25 cellular contexts compared by ENCODE assay signal in the genomic region with DNA sequence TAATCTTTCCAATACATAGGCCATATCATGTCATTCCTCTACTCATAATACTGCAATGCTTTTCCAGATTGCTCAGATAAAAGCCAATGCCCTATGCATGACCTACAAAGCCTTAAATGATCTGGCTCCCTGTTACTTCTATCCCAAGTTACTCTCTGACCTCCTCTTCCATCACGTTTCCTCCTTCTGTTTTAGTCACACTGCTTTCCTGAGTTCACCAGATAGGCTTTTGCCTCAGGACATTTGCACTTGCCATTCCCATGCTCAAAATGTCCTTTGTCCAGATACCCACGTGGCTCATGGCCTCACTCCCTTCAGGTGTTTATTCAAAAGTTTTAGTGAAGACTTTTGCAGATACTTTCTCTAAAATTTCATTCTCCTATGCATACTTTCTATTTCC.
DNase-seq lines count a peak whose midpoint lies in the region; ATAC-seq, FAIRE-seq and TF ChIP-seq lines count a peak whose summit lies in the region.
"Had no signal": no experiment of that assay in that cellular context is flagged by ENCODE, and none has a peak within 500 bp of the region (broad histone marks: within the 10 kb centered on the region; RNA-seq: fewer than 3 reads in every experiment).

No MANE protein-coding gene starts in this region.

- 91 to 93% methylated on average over 2 of the region's 2 CpGs for whole genome bisulfite sequencing in endodermal cell (ENCODE audit: insufficient coverage in 1 of 2, insufficient read length in 1 of 2), 2 experiments
- 75% methylated on average over 2 of the region's 2 CpGs for WGBS in smooth muscle cell (ENCODE audit: low lambda C conversion rate)

- H3K27ac ChIP-seq in HEK293 (ENCODE audit: extremely low read depth, low read depth, low read length) (no peak overlapping the region), PC-9 (peak overlapping the region; percentile 37), endodermal cell (ENCODE audit: low read depth, low read length) (no peak overlapping the region), smooth muscle cell (ENCODE audit: low read depth) (peak overlapping the region; percentile 91)
- H3K27ac ChIP-seq: 22Rv1; A549; BLaER1 treated with 17β-estradiol and CSF1 and Interleukin-3, amounts not matched to agents 10 nM and 100 nM; C4-2B had no signal

- H3K27me3 ChIP-seq in PC-9 (ENCODE audit: insufficient read depth, low read depth) = no peaks in the 10 kb centered on the region
- H3K27me3 ChIP-seq in endodermal cell (ENCODE audit: control insufficient read depth, insufficient read depth, low read length, poor library complexity, severe bottlenecking) = no peaks in the 10 kb centered on the region
- H3K27me3 ChIP-seq in smooth muscle cell (ENCODE audit: low read depth) = no peaks in the 10 kb centered on the region
- H3K27me3 ChIP-seq: BLaER1 treated with 17β-estradiol and CSF1 and Interleukin-3, amounts not matched to agents 10 nM and 100 nM had no signal

- H3K9ac ChIP-seq in endodermal cell (ENCODE audit: extremely low read depth, low read length, poor library complexity, severe bottlenecking) (no peak overlapping the region), smooth muscle cell (ENCODE audit: low read depth) (no peak overlapping the region)
- H3K9ac ChIP-seq: BLaER1 treated with 17β-estradiol and CSF1 and Interleukin-3, amounts not matched to agents 10 nM and 100 nM had no signal

- no peaks in the 10 kb centered on the region for H3K36me3 ChIP-seq in HEK293 (ENCODE audit: control insufficient read depth in 2 of 2, insufficient read depth in 1 of 2, low read length in 2 of 2)
- H3K36me3 ChIP-seq in PC-9 (ENCODE audit: low read depth) = no peaks in the 10 kb centered on the region
- H3K36me3 ChIP-seq in endodermal cell (ENCODE audit: control insufficient read depth, insufficient read depth, low read length) = no peaks in the 10 kb centered on the region
- peaks cover 3% of the 10 kb centered on the region for H3K36me3 ChIP-seq in smooth muscle cell (ENCODE audit: low read depth)
- H3K36me3 ChIP-seq: BLaER1 treated with 17β-estradiol and CSF1 and Interleukin-3, amounts not matched to agents 10 nM and 100 nM had no signal

- CTCF ChIA-PET in HEK293 (lab: Yijun Ruan, JAX) (no interaction called here), PC-9 (lab: Charles Lee) (no interaction called here)

- no peaks in the 10 kb centered on the region for H3K79me2 ChIP-seq in PC-9 (ENCODE audit: low read depth)
- H3K79me2 ChIP-seq in smooth muscle cell (ENCODE audit: low read depth) = no peaks in the 10 kb centered on the region

- H3K27ac Mint-ChIP-seq in endodermal cell = no peak overlapping the region
- H3K27ac Mint-ChIP-seq: B cell; CD4-positive, alpha-beta memory T cell; CD8-positive, alpha-beta memory T cell had no signal

- intact Hi-C loops in PC-9 (cut with micrococcal nuclease; ENCODE audit: unreplicated experiment) = no loop called here

- H3K4me1 Mint-ChIP-seq in endodermal cell = peaks cover 8% of the 10 kb centered on the region
- H3K4me1 Mint-ChIP-seq: B cell; CD4-positive, alpha-beta memory T cell; CD8-positive, alpha-beta memory T cell had no signal

- FAIRE-seq in GM12891 (lab: Jason Lieb, UNC) = no peak
- FAIRE-seq: A549, GM12878, GM19239 had no signal

- BruUV-seq in PC-9 (replicated peaks; lab: Mats Ljungman, UMichigan) = no TSS peak

- H2AFZ ChIP-seq in PC-9 = 0 out of 2 replicates have a peak overlapping the region, but pooled peaks have one; percentile 18
- no peak overlapping the region for H2AFZ ChIP-seq in smooth muscle cell (ENCODE audit: low read depth)

- H3F3A ChIP-seq in PC-9 (ENCODE audit: insufficient read depth, low read depth) = no peaks in the 10 kb centered on the region; the same call in 1 of the 2 replicates
- peaks cover 18% of the 10 kb centered on the region for H3F3A ChIP-seq in smooth muscle cell (ENCODE audit: low read depth)

- no peaks in the 10 kb centered on the region for H3K9me3 Mint-ChIP-seq in endodermal cell

- peaks cover 9% of the 10 kb centered on the region; the same call in 1 of the 2 replicates for H3K4me1 ChIP-seq in HEK293 (ENCODE audit: control insufficient read depth, insufficient read depth, low read length)
- peaks cover 31% of the 10 kb centered on the region for H3K4me1 ChIP-seq in PC-9 (replicated peaks; ENCODE audit: insufficient read depth)
- no peaks in the 10 kb centered on the region for H3K4me1 ChIP-seq in endodermal cell (ENCODE audit: control insufficient read depth, insufficient read depth, low read length)
- peaks cover 11% of the 10 kb centered on the region for H3K4me1 ChIP-seq in smooth muscle cell (ENCODE audit: low read depth)

- DNase-seq in PC-9 = no peak
- DNase-seq in endodermal cell = no peak
- no peak for DNase-seq in smooth muscle cell (lab: John Stamatoyannopoulos, UW; ENCODE audit: unreplicated experiment)
- no peak for DNase-seq in GM12891 (ENCODE audit: insufficient read length, low spot score)
- no peak for DNase-seq in NCI-H2196 (lab: John Stamatoyannopoulos, UW; ENCODE audit: unreplicated experiment)
- DNase-seq: AML-193; CD4-positive, alpha-beta memory T cell; CD8-positive, alpha-beta memory T cell; COR-L47; DMS 273 treated with DMSO at 0.1 percent for 48 hours; DMS153; DMS53; DMS79; DND-41; EL; GDM1 had no signal

- TF ChIP-seq CTCF in HEK293 (tag by site-specific recombination; IDR thresholded peaks at IDR 0.05) (no peak), PC-9 (conservative IDR thresholded peaks at IDR 0.05) (no peak), endodermal cell (conservative IDR thresholded peaks at IDR 0.05) (no peak), smooth muscle cell (IDR thresholded peaks at IDR 0.05; ENCODE audit: borderline replicate concordance, insufficient read depth, poor library complexity, severe bottlenecking) (no peak)

- no peak for ATAC-seq in GM21717 (IDR thresholded peaks at IDR 0.05; ENCODE audit: unreplicated experiment)
- ATAC-seq: A549, GM12878 had no signal

- no peak overlapping the region for H3K4me3 Mint-ChIP-seq in endodermal cell
- H3K4me3 Mint-ChIP-seq: B cell; CD4-positive, alpha-beta memory T cell; CD8-positive, alpha-beta memory T cell had no signal

- no peaks in the 10 kb centered on the region for H3K27me3 Mint-ChIP-seq in endodermal cell (ENCODE audit: insufficient read depth)
- H3K27me3 Mint-ChIP-seq: B cell; CD4-positive, alpha-beta memory T cell had no signal

- H3K4me3 ChIP-seq in HEK293 (ENCODE audit: low read depth, low read length) = no peak overlapping the region
- H3K4me3 ChIP-seq in PC-9 = no peak overlapping the region
- peak overlapping the region; percentile 30 for H3K4me3 ChIP-seq in endodermal cell (ENCODE audit: low read length)
- no peak overlapping the region for H3K4me3 ChIP-seq in smooth muscle cell
- H3K4me3 ChIP-seq: A549; BLaER1 treated with 17β-estradiol and CSF1 and Interleukin-3, amounts not matched to agents 10 nM and 100 nM; GM12878 had no signal

- POLR2A ChIA-PET in HEK293 (lab: Yijun Ruan, JAX) (no interaction called here), PC-9 (lab: Charles Lee; ENCODE audit: unreplicated experiment) (no interaction called here)

- TF ChIP-seq POLR2A in GM12891 (IDR thresholded peaks at IDR 0.05; ENCODE audit: low read depth, low read length) = no peak

- H4K20me1 ChIP-seq in PC-9 (ENCODE audit: insufficient read depth) = no peaks in the 10 kb centered on the region
- no peaks in the 10 kb centered on the region for H4K20me1 ChIP-seq in smooth muscle cell (ENCODE audit: low read depth)
- H4K20me1 ChIP-seq: BLaER1 treated with 17β-estradiol and CSF1 and Interleukin-3, amounts not matched to agents 10 nM and 100 nM had no signal

- peaks cover 10% of the 10 kb centered on the region for H3K36me3 Mint-ChIP-seq in endodermal cell (ENCODE audit: low read depth)
- H3K36me3 Mint-ChIP-seq: CD4-positive, alpha-beta memory T cell; CD8-positive, alpha-beta memory T cell had no signal

- H3K9me3 ChIP-seq in HEK293 (ENCODE audit: control insufficient read depth, insufficient read depth, low read depth, low read length) (no peaks in the 10 kb centered on the region), PC-9 (ENCODE audit: insufficient read depth, low read depth) (peaks cover 16% of the 10 kb centered on the region), endodermal cell (ENCODE audit: control insufficient read depth, low read length) (peaks cover 44% of the 10 kb centered on the region), smooth muscle cell (replicated peaks; ENCODE audit: low read depth) (no peaks in the 10 kb centered on the region)

- H3K9me2 ChIP-seq in PC-9 (ENCODE audit: insufficient read depth) = no peaks in the 10 kb centered on the region

- H3K4me2 ChIP-seq in PC-9 = peak overlapping the region; percentile 60; the same call in 1 of the 2 replicates
- H3K4me2 ChIP-seq in smooth muscle cell = no peak overlapping the region
- H3K4me2 ChIP-seq: A549; BLaER1 treated with 17β-estradiol and CSF1 and Interleukin-3, amounts not matched to agents 10 nM and 100 nM had no signal

TF ChIP-seq in HEK293, 187 proteins besides CTCF, POLR2A, EP300 and RAD21:
- no peak for TF ChIP-seq YY1 (tag by site-specific recombination; IDR thresholded peaks at IDR 0.05)
- no peak for TF ChIP-seq ZNF558 (tag by site-specific recombination; IDR thresholded peaks at IDR 0.05)
- TF ChIP-seq ZNF221 (tag by site-specific recombination; IDR thresholded peaks at IDR 0.05; ENCODE audit: borderline replicate concordance) = no peak
- TF ChIP-seq ZNF623 (tag by site-specific recombination; IDR thresholded peaks at IDR 0.05) = peak; percentile 72
- no peak for TF ChIP-seq ZNF133 (tag by site-specific recombination; IDR thresholded peaks at IDR 0.05)
- TF ChIP-seq WT1 (tag by site-specific recombination; IDR thresholded peaks at IDR 0.05) = no peak
- peak; percentile 79; the same call in 1 of the 2 replicates for TF ChIP-seq TRIM28 (IDR thresholded peaks at IDR 0.05; ENCODE audit: borderline replicate concordance, low read length)

TF ChIP-seq in GM12891, 5 proteins besides CTCF, POLR2A, EP300 and RAD21:
- no peak for TF ChIP-seq SPI1 (IDR thresholded peaks at IDR 0.05; ENCODE audit: low read depth, low read length)
- no peak for TF ChIP-seq POLR2AphosphoS5 (IDR thresholded peaks at IDR 0.05; ENCODE audit: low read depth, low read length)
- no peak for TF ChIP-seq POU2F2 (IDR thresholded peaks at IDR 0.05; ENCODE audit: low read depth, low read length)
- no peak for TF ChIP-seq TAF1 (IDR thresholded peaks at IDR 0.05; ENCODE audit: low read depth, low read length)
- no peak for TF ChIP-seq PAX5 (IDR thresholded peaks at IDR 0.05; ENCODE audit: insufficient read depth, low read length, severe bottlenecking)
TF ChIP-seq in GM12891: peak in this region for 0.

Comparison
In these comparisons a context has a peak if more than half of its experiments do, and no peak if none do; other contexts are left out.
1. H3K27ac ChIP-seq: peak in PC-9 (single experiment) and smooth muscle cell (single experiment); none in HEK293 (single experiment) and endodermal cell (single experiment).